22 cellular contexts compared by ENCODE assay signal in genomic region chr3:188253123-188253793, GRCh38.
A peak's percentile ranks its signal among the peaks of the same experiment; 100 is the strongest.
DNase-seq lines count a peak whose midpoint lies in the region; ATAC-seq and TF ChIP-seq lines count a peak whose summit lies in the region.
"Had no signal": no experiment of that assay in that cellular context is flagged by ENCODE, and none has a peak within 500 bp of the region (broad histone marks: within the 10 kb centered on the region; RNA-seq: fewer than 3 reads in every experiment).

No MANE protein-coding gene starts in this region.

- peaks cover 0 to 2% of the 10 kb centered on the region in 2 donors for H3K9me3 Mint-ChIP-seq in activated T-cell treated with anti-CD3 and anti-CD28 coated beads, Interleukin-2, amount 50 U/mL, for 72 hours
- peaks cover 22% of the 10 kb centered on the region for H3K9me3 Mint-ChIP-seq in activated T-helper 2 cell treated with anti-CD3 and anti-CD28 coated beads, Interferon-gamma antibody, Interleukin-2, Interleukin-4, amounts not matched to agents 10 μg/mL and 5 μg/mL and 100 μg/mL, durations not matched to agents 14 hours and 24 hours and 36 hours

- H3K36me3 ChIP-seq in mucosa of descending colon (ENCODE audit: low read depth) = no peaks in the 10 kb centered on the region
- no peaks in the 10 kb centered on the region for H3K36me3 ChIP-seq in thoracic aorta

- TF ChIP-seq CTCF in mucosa of descending colon (IDR thresholded peaks at IDR 0.05) = no peak
- no peak for TF ChIP-seq CTCF in thoracic aorta (IDR thresholded peaks at IDR 0.05)

- H3K9me3 ChIP-seq in mucosa of descending colon (no peaks in the 10 kb centered on the region), thoracic aorta (no peaks in the 10 kb centered on the region)
- H3K9me3 ChIP-seq: tibial nerve had no signal

- peak overlapping the region; percentile 89 for H3K27ac Mint-ChIP-seq in activated T-cell treated with anti-CD3 and anti-CD28 coated beads, Interleukin-2, amount 50 U/mL, for 72 hours
- H3K27ac Mint-ChIP-seq in activated T-helper 2 cell treated with anti-CD3 and anti-CD28 coated beads, Interferon-gamma antibody, Interleukin-2, Interleukin-4, amounts not matched to agents 10 μg/mL and 5 μg/mL and 100 μg/mL, durations not matched to agents 14 hours and 24 hours and 36 hours = peak overlapping the region; percentile 95
- H3K27ac Mint-ChIP-seq: CD4-positive, alpha-beta memory T cell had no signal

- H3K4me1 Mint-ChIP-seq in activated T-cell treated with anti-CD3 and anti-CD28 coated beads, Interleukin-2, amount 50 U/mL, for 72 hours (ENCODE audit: low read depth) = peaks cover 53% of the 10 kb centered on the region
- peaks cover 54% of the 10 kb centered on the region for H3K4me1 Mint-ChIP-seq in activated T-helper 2 cell treated with anti-CD3 and anti-CD28 coated beads, Interferon-gamma antibody, Interleukin-2, Interleukin-4, amounts not matched to agents 10 μg/mL and 5 μg/mL and 100 μg/mL, durations not matched to agents 14 hours and 24 hours and 36 hours (ENCODE audit: low read depth)

- peaks cover 3 to 16% of the 10 kb centered on the region in 2 donors for H3K36me3 Mint-ChIP-seq in activated T-cell treated with anti-CD3 and anti-CD28 coated beads, Interleukin-2, amount 50 U/mL, for 72 hours (ENCODE audit: insufficient read depth in 2 of 2)
- peaks cover 48% of the 10 kb centered on the region for H3K36me3 Mint-ChIP-seq in activated T-helper 2 cell treated with anti-CD3 and anti-CD28 coated beads, Interferon-gamma antibody, Interleukin-2, Interleukin-4, amounts not matched to agents 10 μg/mL and 5 μg/mL and 100 μg/mL, durations not matched to agents 14 hours and 24 hours and 36 hours (ENCODE audit: low read depth)

- no peak overlapping the region for H3K4me3 ChIP-seq in mucosa of descending colon
- no peak overlapping the region for H3K4me3 ChIP-seq in thoracic aorta
- H3K4me3 ChIP-seq: GM23248, tibial nerve had no signal

- H3K27me3 ChIP-seq in thoracic aorta (replicated peaks; ENCODE audit: insufficient read depth) = no peaks in the 10 kb centered on the region
- H3K27me3 ChIP-seq: tibial nerve had no signal

- ATAC-seq in activated T-cell treated with anti-CD3 and anti-CD28 coated beads, Interleukin-2, amount 50 U/mL, for 72 hours (replicated peaks in 1 of 2) = peak in 1 of 2 donors; percentile 19
- ATAC-seq in mucosa of descending colon = peak; percentile 72
- ATAC-seq in thoracic aorta (ENCODE audit: insufficient number of reproducible peaks, low FRiP score, low read depth) = no peak
- no peak for ATAC-seq in HG03045 (IDR thresholded peaks at IDR 0.05; ENCODE audit: unreplicated experiment)
- ATAC-seq: left cardiac atrium, Right ventricle myocardium inferior had no signal

- intact Hi-C loops in activated T-helper 2 cell treated with anti-CD3 and anti-CD28 coated beads, Interferon-gamma antibody, Interleukin-2, Interleukin-4, amounts not matched to agents 10 μg/mL and 5 μg/mL and 100 μg/mL, durations not matched to agents 14 hours and 24 hours and 36 hours (cut with micrococcal nuclease) = no loop called here
- intact Hi-C loops in mucosa of descending colon (cut with DNase I, micrococcal nuclease) = no loop called here

- DNase-seq in activated T-cell treated with anti-CD3 and anti-CD28 coated beads, Interleukin-2, amount 50 U/mL, for 72 hours = no peak
- no peak for DNase-seq in activated T-cell treated with anti-CD3 and anti-CD28 coated beads for 4 hours
- no peak for DNase-seq in activated T-helper 2 cell treated with anti-CD3 and anti-CD28 coated beads, Interferon-gamma antibody, Interleukin-2, Interleukin-4, amounts not matched to agents 10 μg/mL and 5 μg/mL and 100 μg/mL, durations not matched to agents 14 hours and 24 hours and 36 hours (ENCODE audit: low spot score)
- no peak for DNase-seq in mucosa of descending colon
- no peak for DNase-seq in thoracic aorta (ENCODE audit: low spot score)
- DNase-seq in cerebellar nuclear complex (lab: John Stamatoyannopoulos, UW) = no peak
- DNase-seq in NCI-H82 (lab: John Stamatoyannopoulos, UW) = no peak
- DNase-seq: CD4-positive, alpha-beta memory T cell; DND-41; GM23248; hypothalamus; left cardiac atrium; NCI-H1436 treated with DMSO at 0.1 percent for 48 hours; NCI-H226; NCI-H526 treated with DMSO at 0.1 percent for 48 hours; SK-N-SH; stimulated activated naive CD4-positive, alpha-beta T cell treated with Interleukin-2 at 50 U/mL for 16 hours had no signal

- no peaks in the 10 kb centered on the region for H3K27me3 Mint-ChIP-seq in activated T-cell treated with anti-CD3 and anti-CD28 coated beads, Interleukin-2, amount 50 U/mL, for 72 hours (ENCODE audit: low read depth)
- no peaks in the 10 kb centered on the region for H3K27me3 Mint-ChIP-seq in activated T-helper 2 cell treated with anti-CD3 and anti-CD28 coated beads, Interferon-gamma antibody, Interleukin-2, Interleukin-4, amounts not matched to agents 10 μg/mL and 5 μg/mL and 100 μg/mL, durations not matched to agents 14 hours and 24 hours and 36 hours (ENCODE audit: low read depth)
- H3K27me3 Mint-ChIP-seq: B cell; CD4-positive, alpha-beta memory T cell had no signal

- peak overlapping the region; percentile 39 to 71 for H3K27ac ChIP-seq in thoracic aorta
- H3K27ac ChIP-seq: GM23248, tibial nerve had no signal

- H3K4me1 ChIP-seq in mucosa of descending colon (ENCODE audit: low read depth) (peaks cover 35% of the 10 kb centered on the region), thoracic aorta (ENCODE audit: control insufficient read depth in 1 of 2, low read depth in 2 of 2) (peaks cover 23 to 64% of the 10 kb centered on the region in 2 donors)

- peak overlapping the region in 1 of 2 donors; percentile 58 for H3K4me3 Mint-ChIP-seq in activated T-cell treated with anti-CD3 and anti-CD28 coated beads, Interleukin-2, amount 50 U/mL, for 72 hours
- no peak overlapping the region for H3K4me3 Mint-ChIP-seq in activated T-helper 2 cell treated with anti-CD3 and anti-CD28 coated beads, Interferon-gamma antibody, Interleukin-2, Interleukin-4, amounts not matched to agents 10 μg/mL and 5 μg/mL and 100 μg/mL, durations not matched to agents 14 hours and 24 hours and 36 hours (ENCODE audit: low read depth)
- H3K4me3 Mint-ChIP-seq: B cell; CD4-positive, alpha-beta memory T cell; nephron had no signal
